In the genomic region with DNA sequence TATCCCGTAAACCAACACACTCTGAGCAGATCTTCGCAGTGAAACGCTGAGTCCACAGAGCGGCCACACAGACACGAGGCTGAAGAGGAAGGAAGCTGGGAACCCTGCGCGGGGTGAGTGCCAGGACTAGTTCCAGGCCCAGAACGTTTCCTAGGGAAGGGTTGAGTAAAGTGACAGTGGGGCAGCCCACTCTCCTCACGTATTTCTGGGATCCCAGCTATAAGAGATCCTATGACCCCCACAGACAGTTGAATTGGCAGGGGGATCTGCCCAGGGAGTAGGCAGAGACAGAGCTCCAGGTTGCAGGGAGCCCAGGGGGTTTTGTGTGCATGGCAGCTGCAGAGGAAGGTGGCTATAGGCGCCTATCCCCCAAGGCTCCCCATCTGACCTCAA, we compare ENCODE assay signal across 8 cellular contexts. TPM values are rescaled to one million over a fixed set of nuclear protein-coding genes. Genes with fewer than 3 reads are reported as not detected.
A peak's percentile ranks its signal among the peaks of the same experiment; 100 is the strongest.
DNase-seq lines count a peak whose midpoint lies in the region; ATAC-seq and TF ChIP-seq lines count a peak whose summit lies in the region.

No MANE protein-coding gene starts in this region.

- TF ChIP-seq CTCF in heart left ventricle (IDR thresholded peaks at IDR 0.05): no peak
- TF ChIP-seq CTCF in osteocyte (IDR thresholded peaks at IDR 0.05): no peak

- no peaks in the 10 kb centered on the region for H3K27me3 Mint-ChIP-seq in IgD-negative memory B cell
- H3K27me3 Mint-ChIP-seq in activated naive CD8-positive, alpha-beta T cell treated with anti-CD3 and anti-CD28 coated beads for 36 hours: no peaks in the 10 kb centered on the region
- no peaks in the 10 kb centered on the region for H3K27me3 Mint-ChIP-seq in osteocyte (ENCODE audit: unreplicated experiment)

- H3K4me3 ChIP-seq in heart left ventricle: peak overlapping the region; percentile 57 to 87 (median 72)

- no peaks in the 10 kb centered on the region for H3K9me3 ChIP-seq in heart left ventricle

- H3K36me3 Mint-ChIP-seq in IgD-negative memory B cell (no peaks in the 10 kb centered on the region), osteocyte (ENCODE audit: unreplicated experiment) (peaks cover 4% of the 10 kb centered on the region)
- peaks cover 2% of the 10 kb centered on the region for H3K36me3 Mint-ChIP-seq in activated naive CD8-positive, alpha-beta T cell treated with anti-CD3 and anti-CD28 coated beads for 36 hours

- no peaks in the 10 kb centered on the region for H3K36me3 ChIP-seq in heart left ventricle

- H3K4me1 ChIP-seq in heart left ventricle: peaks cover 0 to 19% (median 8%) of the 10 kb centered on the region in 12 donors

- H3K27me3 ChIP-seq in heart left ventricle: no peaks in the 10 kb centered on the region

- H3K4me3 Mint-ChIP-seq in IgD-negative memory B cell (peak overlapping the region; percentile 88 to 98 (median 96)), osteocyte (ENCODE audit: unreplicated experiment) (peak overlapping the region; percentile 89)
- peak overlapping the region; percentile 88 for H3K4me3 Mint-ChIP-seq in activated naive CD8-positive, alpha-beta T cell treated with anti-CD3 and anti-CD28 coated beads for 36 hours

- H3K4me1 Mint-ChIP-seq in IgD-negative memory B cell: peaks cover 32 to 44% (median 34%) of the 10 kb centered on the region in 3 donors
- H3K4me1 Mint-ChIP-seq in activated naive CD8-positive, alpha-beta T cell treated with anti-CD3 and anti-CD28 coated beads for 36 hours: peaks cover 15% of the 10 kb centered on the region
- H3K4me1 Mint-ChIP-seq in osteocyte (ENCODE audit: unreplicated experiment): peaks cover 19% of the 10 kb centered on the region

- H3K9me3 Mint-ChIP-seq in IgD-negative memory B cell (no peaks in the 10 kb centered on the region), osteocyte (ENCODE audit: unreplicated experiment) (no peaks in the 10 kb centered on the region)
- H3K9me3 Mint-ChIP-seq in activated naive CD8-positive, alpha-beta T cell treated with anti-CD3 and anti-CD28 coated beads for 36 hours: no peaks in the 10 kb centered on the region

- H3K27ac Mint-ChIP-seq in IgD-negative memory B cell (peak overlapping the region; percentile 75 to 93 (median 89)), osteocyte (ENCODE audit: unreplicated experiment) (peak overlapping the region; percentile 99)
- peak overlapping the region; percentile 96 for H3K27ac Mint-ChIP-seq in activated naive CD8-positive, alpha-beta T cell treated with anti-CD3 and anti-CD28 coated beads for 36 hours

- DNase-seq in GDM1 (lab: John Stamatoyannopoulos, UW) (peak; percentile 30), heart left ventricle (peak; percentile 70 to 86 (median 71)), osteocyte (ENCODE audit: extremely low spot score, unreplicated experiment) (no peak), NCI-H526 treated with DMSO at 0.1 percent for 48 hours (lab: John Stamatoyannopoulos, UW) (no peak)
- peak; percentile 14 for DNase-seq in activated naive CD8-positive, alpha-beta T cell treated with anti-CD3 and anti-CD28 coated beads for 36 hours
- DNase-seq in effector CD4-positive, alpha-beta T cell: no peak

- ATAC-seq in GM21515 (IDR thresholded peaks at IDR 0.05; ENCODE audit: unreplicated experiment): peak; percentile 18
- ATAC-seq in heart left ventricle: peak; percentile 60 to 78 (median 74)

- 0 to 2% (median 1%) methylated on average over 9 to 10 of the region's 10 CpGs for whole genome bisulfite sequencing in heart left ventricle, 4 donors

- TF ChIP-seq POLR2A in heart left ventricle (IDR thresholded peaks at IDR 0.05): no peak

- peak overlapping the region; percentile 82 to 97 (median 93) for H3K27ac ChIP-seq in heart left ventricle

- intact Hi-C loops in heart left ventricle (cut with DNase I): loop anchor here in 9 of 10 donors (1.0 to 10.0 kb wide), 11 partner anchors 43 to 225 kb away; a partner anchor contains a TSS

RNA-seq across cellular contexts. Expression of a gene that starts 51.1 kb away (rescaled TPM):
- polyA plus RNA-seq in IgD-negative memory B cell (9.2 TPM), heart left ventricle (1 to 10 TPM; 3.4 to 9.0 TPM)
- total RNA-seq in activated naive CD8-positive, alpha-beta T cell treated with anti-CD3 and anti-CD28 coated beads for 36 hours: 10 to 100 TPM; 42.5 TPM
- total RNA-seq in heart left ventricle (10 to 100 TPM; 12.7 to 31.3 (median 23.3) TPM), osteocyte (40.8 and 43.4 TPM in 2 replicates)

Comparison
In these comparisons a context has a peak if more than half of its experiments do, and no peak if none do; other contexts are left out.
1. DNase-seq: peak in GDM1 (single experiment), activated naive CD8-positive, alpha-beta T cell treated with anti-CD3 and anti-CD28 coated beads for 36 hours (single experiment) and heart left ventricle (5 of 5); none in osteocyte (single experiment), effector CD4-positive, alpha-beta T cell (single experiment) and NCI-H526 treated with DMSO at 0.1 percent for 48 hours (single experiment).
2. Peak in every context shown above with its lines, with median percentiles within 50 percentile points of each other: H3K27ac Mint-ChIP-seq and H3K4me3 Mint-ChIP-seq.